Comparison of ENCODE assay signal across 8 cellular contexts in genomic region chr3:56801151-56801596, GRCh38. TPM values are rescaled to one million over a fixed set of nuclear protein-coding genes. Genes with fewer than 3 reads are reported as not detected.
DNase-seq lines count a peak whose midpoint lies in the region; ATAC-seq and TF ChIP-seq lines count a peak whose summit lies in the region.

No MANE protein-coding gene starts in this region.

- 17 to 26% (median 20%) methylated on average over 9 of the region's 9 CpGs for WGBS in heart left ventricle, 4 donors

- peaks cover 31% of the 10 kb centered on the region for H3K4me1 Mint-ChIP-seq in activated T-helper 17 cell treated with anti-CD3 and anti-CD28 coated beads, Interleukin-2, amount 50 U/mL, for 72 hours

- H3K36me3 ChIP-seq in heart left ventricle = no peaks in the 10 kb centered on the region

- ATAC-seq in HG03432 (IDR thresholded peaks at IDR 0.05; ENCODE audit: unreplicated experiment) = peak; percentile 16
- ATAC-seq in activated T-helper 17 cell treated with anti-CD3 and anti-CD28 coated beads, Interleukin-2, amount 50 U/mL, for 72 hours (replicated peaks) = peak; percentile 28
- peak; percentile 10 to 31 (median 28) for ATAC-seq in heart left ventricle
- ATAC-seq in sciatic nerve = peak; percentile 4
- ATAC-seq in GM21381 (IDR thresholded peaks at IDR 0.05; ENCODE audit: unreplicated experiment) = no peak
- ATAC-seq in HG03159 (IDR thresholded peaks at IDR 0.05; ENCODE audit: unreplicated experiment) = no peak

- peak overlapping the region; percentile 88 for H3K4me3 Mint-ChIP-seq in activated T-helper 17 cell treated with anti-CD3 and anti-CD28 coated beads, Interleukin-2, amount 50 U/mL, for 72 hours

- H3K9me3 Mint-ChIP-seq in activated T-helper 17 cell treated with anti-CD3 and anti-CD28 coated beads, Interleukin-2, amount 50 U/mL, for 72 hours = no peaks in the 10 kb centered on the region

- no peaks in the 10 kb centered on the region for H3K9me3 ChIP-seq in heart left ventricle

- peak; percentile 28 for DNase-seq in GM10266 (ENCODE audit: extremely low spot score)
- DNase-seq in heart left ventricle = peak in 1 of 5 donors; percentile 23
- DNase-seq in sciatic nerve (ENCODE audit: low spot score) = no peak
- DNase-seq in SKM-1 treated with dmso at 0.1 percent for 144 hours (lab: John Stamatoyannopoulos, UW; ENCODE audit: unreplicated experiment) = no peak

- intact Hi-C loops in heart left ventricle (cut with DNase I) = loop anchor here (1.0 to 10.0 kb wide), 13 partner anchors 49 to 188 kb away; no protein-coding TSS in a partner anchor
- intact Hi-C loops in sciatic nerve (cut with DNase I) = no loop called here

- peak overlapping the region; percentile 62 for H3K27ac Mint-ChIP-seq in activated T-helper 17 cell treated with anti-CD3 and anti-CD28 coated beads, Interleukin-2, amount 50 U/mL, for 72 hours

- peaks cover 3 to 57% (median 30%) of the 10 kb centered on the region in 12 donors for H3K4me1 ChIP-seq in heart left ventricle

- no peaks in the 10 kb centered on the region for H3K27me3 Mint-ChIP-seq in activated T-helper 17 cell treated with anti-CD3 and anti-CD28 coated beads, Interleukin-2, amount 50 U/mL, for 72 hours

- no peaks in the 10 kb centered on the region for H3K27me3 ChIP-seq in heart left ventricle

- TF ChIP-seq CTCF in GM10266 (IDR thresholded peaks at IDR 0.05; ENCODE audit: control insufficient read depth, insufficient read depth, low read depth, missing control alignments) (no peak), heart left ventricle (IDR thresholded peaks at IDR 0.05) (no peak)

- H3K36me3 Mint-ChIP-seq in activated T-helper 17 cell treated with anti-CD3 and anti-CD28 coated beads, Interleukin-2, amount 50 U/mL, for 72 hours (ENCODE audit: low read depth) = peaks cover 13% of the 10 kb centered on the region

- peak overlapping the region; percentile 70 to 94 (median 86) for H3K4me3 ChIP-seq in heart left ventricle

- TF ChIP-seq POLR2A in heart left ventricle (IDR thresholded peaks at IDR 0.05) = no peak

- H3K27ac ChIP-seq in heart left ventricle = peak overlapping the region; percentile 22 to 87 (median 72)

RNA-seq across cellular contexts. Expression of gene ARHGEF3, which starts 0.6 kb away (rescaled TPM):
- 10 to 100 TPM; 12.3 to 17.0 TPM for total RNA-seq in activated T-helper 17 cell treated with anti-CD3 and anti-CD28 coated beads, Interleukin-2, amount 50 U/mL, for 72 hours
- 10 to 100 TPM; 13.5 to 36.8 (median 18.2) TPM for total RNA-seq in heart left ventricle
- polyA plus RNA-seq in heart left ventricle = 1 to 10 TPM; 6.5 to 9.3 TPM
- 27.5 TPM for total RNA-seq in sciatic nerve

Comparison
In these comparisons a context has a peak if more than half of its experiments do, and no peak if none do; other contexts are left out.
1. ATAC-seq: peak in HG03432 (single experiment), activated T-helper 17 cell treated with anti-CD3 and anti-CD28 coated beads, Interleukin-2, amount 50 U/mL, for 72 hours (single experiment), heart left ventricle (4 of 4) and sciatic nerve (single experiment); none in GM21381 (single experiment) and HG03159 (single experiment).